In the genomic region with DNA sequence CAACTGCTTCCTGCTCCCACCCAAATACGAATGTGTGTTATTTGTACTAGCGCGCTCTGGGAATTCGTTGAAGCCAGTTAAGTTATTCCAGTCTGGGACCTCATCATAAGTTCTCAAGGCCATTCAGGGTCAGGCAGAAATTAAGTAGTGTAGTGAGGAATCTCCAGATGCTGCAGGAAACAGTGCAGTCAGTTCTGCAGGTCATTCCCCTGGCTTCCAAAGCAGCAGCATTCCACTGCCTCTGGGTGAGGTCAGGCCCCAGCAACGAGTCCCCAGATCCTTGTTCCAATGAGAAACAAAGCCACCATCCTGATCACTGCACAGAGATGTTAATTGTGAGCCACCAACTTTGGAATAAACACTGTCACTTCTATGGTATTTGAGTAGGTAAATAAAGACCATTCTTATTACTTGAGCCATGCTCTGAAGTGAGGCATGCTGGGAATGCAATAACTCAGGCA, we compare ENCODE assay signal across 1 cellular context.
TF ChIP-seq lines count a peak whose summit lies in the region.

No MANE protein-coding gene starts in this region.

TF ChIP-seq in GM23338, 12 proteins besides CTCF, POLR2A, EP300 and RAD21 (continued from another document):
- TF ChIP-seq ETS1 (IDR thresholded peaks at IDR 0.05) (no peak), ZNF331 (CRISPR knock-in tag; IDR thresholded peaks at IDR 0.05; ENCODE audit: low read depth) (no peak), EZH2phosphoT487 (IDR thresholded peaks at IDR 0.05; ENCODE audit: unreplicated experiment) (no peak), REST (IDR thresholded peaks at IDR 0.05; ENCODE audit: unreplicated experiment) (no peak)
